Comparison of ENCODE assay signal across 9 cellular contexts in the genomic region with DNA sequence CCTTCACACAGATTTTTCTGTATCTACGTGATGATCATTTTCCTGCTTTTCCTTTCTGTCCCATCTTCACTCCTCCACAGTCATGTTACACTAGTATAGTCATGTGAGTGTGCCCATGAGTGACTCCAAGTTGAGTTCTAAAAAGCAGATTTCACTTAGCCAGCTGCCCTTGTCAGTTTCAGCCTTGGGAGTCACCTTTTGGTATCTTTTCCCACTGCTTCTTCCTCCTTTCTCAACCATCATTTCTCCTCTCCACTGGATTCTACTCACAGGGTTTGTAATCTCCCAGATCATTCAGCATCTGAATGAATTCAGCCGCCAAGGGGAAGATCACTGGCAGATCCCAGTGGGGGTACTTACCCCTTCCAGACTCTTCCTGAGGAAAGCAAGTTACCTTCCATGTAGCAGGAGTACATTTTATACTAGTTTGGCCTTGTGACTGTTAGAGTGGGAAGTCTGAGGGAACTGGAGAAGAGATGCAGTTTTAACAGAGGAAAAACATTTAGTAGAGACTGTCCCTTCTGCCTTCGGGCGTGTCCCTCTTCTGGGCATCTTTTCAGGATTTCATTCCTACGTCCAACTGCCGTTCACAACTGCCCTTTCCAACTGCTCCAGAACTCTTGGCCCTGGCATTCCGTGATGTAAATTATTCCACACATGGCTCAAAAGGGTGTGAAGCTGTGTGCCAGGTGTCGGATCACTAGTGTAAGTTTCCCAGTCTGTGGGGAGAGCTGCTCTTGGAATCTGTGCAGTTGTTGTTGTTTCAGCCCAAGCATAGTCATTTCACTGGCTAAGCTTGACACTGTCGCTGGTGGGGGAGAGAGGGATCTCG. TPM values are rescaled to one million over a fixed set of nuclear protein-coding genes. Genes with fewer than 3 reads are reported as not detected.
DNase-seq lines count a peak whose midpoint lies in the region; ATAC-seq and TF ChIP-seq lines count a peak whose summit lies in the region.
"Had no signal": no experiment of that assay in that cellular context is flagged by ENCODE, and none has a peak within 500 bp of the region (broad histone marks: within the 10 kb centered on the region; RNA-seq: fewer than 3 reads in every experiment).

No MANE protein-coding gene starts in this region.

- H3K4me3 ChIP-seq in GM23248 (peak overlapping the region; percentile 16), ascending aorta (peak overlapping the region in 1 of 2 donors; percentile 49), skin epidermis (no peak overlapping the region)

- no peaks in the 10 kb centered on the region for H3K9me2 ChIP-seq in GM23248 (ENCODE audit: insufficient read depth)

- 22 to 32% methylated on average over 10 of the region's 10 CpGs for WGBS in GM23248 (ENCODE audit: low coverage in 1 of 2, low lambda C conversion rate in 2 of 2, missing lambda C conversion rate in 2 of 2), 2 experiments

- H3K27ac ChIP-seq in GM23248, result peak overlapping the region; percentile 67
- H3K27ac ChIP-seq in ascending aorta, result peak overlapping the region; percentile 77 to 83
- H3K27ac ChIP-seq in layer of hippocampus (ENCODE audit: low read depth, low read length), result peak overlapping the region; percentile 13
- peak overlapping the region in 13 of 21 experiments; percentile 3 to 87 (median 50) for H3K27ac ChIP-seq in skin epidermis
- H3K27ac ChIP-seq: brain microvascular endothelial cell had no signal

- intact Hi-C loops in ascending aorta (cut with DNase I), result no loop called here

- no peaks in the 10 kb centered on the region for H3K27me3 Mint-ChIP-seq in progenitor cell of endocrine pancreas

- peak overlapping the region; percentile 50 for H3K4me2 ChIP-seq in GM23248 (ENCODE audit: unreplicated experiment)

- TF ChIP-seq CTCF in ascending aorta (IDR thresholded peaks at IDR 0.05) (no peak), progenitor cell of endocrine pancreas (IDR thresholded peaks at IDR 0.05; ENCODE audit: unreplicated experiment) (no peak)

- H4K20me1 ChIP-seq in GM23248 (ENCODE audit: insufficient read depth), result no peaks in the 10 kb centered on the region

- peaks cover 19% of the 10 kb centered on the region for H3F3A ChIP-seq in GM23248 (ENCODE audit: insufficient read depth)

- H3K79me2 ChIP-seq in GM23248 (ENCODE audit: insufficient read depth), result no peaks in the 10 kb centered on the region

- peak overlapping the region; percentile 69 for H2AFZ ChIP-seq in GM23248

- H3K36me3 Mint-ChIP-seq in progenitor cell of endocrine pancreas (ENCODE audit: insufficient read depth), result no peaks in the 10 kb centered on the region

- H3K9ac ChIP-seq in GM23248, result peak overlapping the region; percentile 52

- no peaks in the 10 kb centered on the region for H3K4me1 Mint-ChIP-seq in progenitor cell of endocrine pancreas (ENCODE audit: low read depth)

- H3K4me3 Mint-ChIP-seq in progenitor cell of endocrine pancreas (ENCODE audit: low read depth), result no peak overlapping the region

- H3K27ac Mint-ChIP-seq in progenitor cell of endocrine pancreas, result no peak overlapping the region

- H3K4me1 ChIP-seq in GM23248 (ENCODE audit: insufficient read depth) (peaks cover 17% of the 10 kb centered on the region), ascending aorta (peaks cover 0 to 15% of the 10 kb centered on the region in 2 donors)

- ATAC-seq in HG03571 (IDR thresholded peaks at IDR 0.05; ENCODE audit: unreplicated experiment), result no peak
- no peak for ATAC-seq in GM18868 (IDR thresholded peaks at IDR 0.05; ENCODE audit: unreplicated experiment)

- H3K27me3 ChIP-seq in GM23248 (replicated peaks; ENCODE audit: insufficient read depth), result no peaks in the 10 kb centered on the region
- H3K27me3 ChIP-seq in ascending aorta, result no peaks in the 10 kb centered on the region
- no peaks in the 10 kb centered on the region for H3K27me3 ChIP-seq in layer of hippocampus (ENCODE audit: control insufficient read depth, insufficient read depth, low read length)
- H3K27me3 ChIP-seq: brain microvascular endothelial cell had no signal

- H3K9me3 ChIP-seq in GM23248 (ENCODE audit: low read depth) (no peaks in the 10 kb centered on the region), ascending aorta (no peaks in the 10 kb centered on the region)

- in situ Hi-C loops in GM23248 (cut with MboI), result no loop called here

- H3K36me3 ChIP-seq in GM23248 (ENCODE audit: low read depth) (peaks cover 13% of the 10 kb centered on the region; the same call in 1 of the 2 replicates), ascending aorta (peaks cover 23% of the 10 kb centered on the region in 2 donors)
- H3K36me3 ChIP-seq: brain microvascular endothelial cell had no signal

- peak; percentile 46 for DNase-seq in GM23248
- peak in 1 of 2 donors; percentile 67 for DNase-seq in ascending aorta (ENCODE audit: low spot score in 2 of 2)
- no peak for DNase-seq in progenitor cell of endocrine pancreas (ENCODE audit: low spot score, unreplicated experiment)
- no peak for DNase-seq in activated CD4-positive, alpha-beta T cell treated with anti-CD3 and anti-CD28 coated beads for 4 hours
- DNase-seq: brain microvascular endothelial cell had no signal

- no peaks in the 10 kb centered on the region for H3K9me3 Mint-ChIP-seq in progenitor cell of endocrine pancreas (ENCODE audit: low read depth)

RNA-seq across cellular contexts. Expression of gene BICRAL, which starts 38.9 kb away (rescaled TPM):
- total RNA-seq in GM23248 (2014; rRNA removed; shearing (Covaris generic)), result 5.4 and 5.7 TPM in 2 replicates
- polyA plus RNA-seq in GM23248 (2016; fragmentation: Nextera tagmentation; extraction: Ambion mirVana), result 2.4 and 2.5 TPM in 2 replicates
- total RNA-seq in ascending aorta (9.7 TPM), progenitor cell of endocrine pancreas (13.2 and 14.4 TPM in 2 replicates)

RNA-seq across cellular contexts. Expression of gene RPL7L1, which starts 58.7 kb away (rescaled TPM):
- total RNA-seq in GM23248 (2014; rRNA removed; shearing (Covaris generic)), result 112 and 133 TPM in 2 replicates
- 88.2 and 92.0 TPM in 2 replicates for polyA plus RNA-seq in GM23248 (2016; fragmentation: Nextera tagmentation; extraction: Ambion mirVana)
- total RNA-seq in ascending aorta (34.8 TPM), progenitor cell of endocrine pancreas (82.8 and 88.9 TPM in 2 replicates)

Comparison
In these comparisons a context has a peak if more than half of its experiments do, and no peak if none do; other contexts are left out.
1. H3K27ac ChIP-seq: peak in every context shown above with its lines; median percentile 80 in ascending aorta; 67 in GM23248; 50 in skin epidermis; 13 in layer of hippocampus.